In genomic region chr5:154474267-154474956, GRCh38 we compare ENCODE assay signal across 16 cellular contexts. TPM values are rescaled to one million over a fixed set of nuclear protein-coding genes. Genes with fewer than 3 reads are reported as not detected.
DNase-seq lines count a peak whose midpoint lies in the region; ATAC-seq lines count a peak whose summit lies in the region.
"Had no signal": no experiment of that assay in that cellular context is flagged by ENCODE, and none has a peak within 500 bp of the region (broad histone marks: within the 10 kb centered on the region; RNA-seq: fewer than 3 reads in every experiment).

No MANE protein-coding gene starts in this region.

- no peaks in the 10 kb centered on the region for H3K9me3 Mint-ChIP-seq in activated naive CD4-positive, alpha-beta T cell treated with anti-CD3 and anti-CD28 coated beads, Interleukin-2, amount 50 U/mL, for 24 hours
- peaks cover 0 to 1% of the 10 kb centered on the region in 2 donors for H3K9me3 Mint-ChIP-seq in stimulated activated naive B cell treated with anti-CD40 and anti-IgM and Interleukin-4, amounts not matched to agents 10 μg/mL and 1 μg/mL and 100 μg/mL, for 72 hours

- peak overlapping the region; percentile 71 for H3K9ac ChIP-seq in mesendoderm (ENCODE audit: low read length)

- peak overlapping the region; percentile 79 for H3K4me2 ChIP-seq in mesendoderm (ENCODE audit: low read length)

- no peak for DNase-seq in activated naive CD4-positive, alpha-beta T cell treated with Interleukin-2 at 50 U/mL for 16 hours
- peak; percentile 36 to 44 for DNase-seq in activated T-cell treated with anti-CD3 and anti-CD28 coated beads, Interleukin-2, amount 50 U/mL, for 48 hours
- DNase-seq in mesendoderm (peak; percentile 24), hepatic stellate cell (ENCODE audit: low spot score) (no peak), GF-D8 (lab: John Stamatoyannopoulos, UW) (no peak)
- DNase-seq in stimulated activated naive B cell treated with anti-CD40 and anti-IgM and Interleukin-4, amounts not matched to agents 10 μg/mL and 1 μg/mL and 100 μg/mL, for 72 hours: no peak
- DNase-seq: Kasumi-1, NCI-H1694 treated with DMSO at 0.1 percent for 48 hours, SHP77, uterus had no signal

- peaks cover 59% of the 10 kb centered on the region for H3K27me3 Mint-ChIP-seq in activated naive CD4-positive, alpha-beta T cell treated with anti-CD3 and anti-CD28 coated beads, Interleukin-2, amount 50 U/mL, for 24 hours
- H3K27me3 Mint-ChIP-seq in stimulated activated naive B cell treated with anti-CD40 and anti-IgM and Interleukin-4, amounts not matched to agents 10 μg/mL and 1 μg/mL and 100 μg/mL, for 72 hours: peaks cover 70 to 87% of the 10 kb centered on the region in 2 donors

- no peak overlapping the region for H2BK5ac ChIP-seq in mesendoderm (ENCODE audit: low read length)

- H3K27me3 ChIP-seq in mesendoderm (ENCODE audit: insufficient read depth, low read length, poor library complexity): peaks cover 46% of the 10 kb centered on the region

- H2BK15ac ChIP-seq in mesendoderm (replicated peaks; ENCODE audit: low read depth): no peak overlapping the region

- peak overlapping the region; percentile 81 for H2AK5ac ChIP-seq in mesendoderm (ENCODE audit: low read length)

- H3K4me1 ChIP-seq in mesendoderm (ENCODE audit: control insufficient read depth, low read depth, low read length): peaks cover 12% of the 10 kb centered on the region

- peaks cover 3% of the 10 kb centered on the region for H3K79me1 ChIP-seq in mesendoderm (ENCODE audit: low read length)

- H3K4ac ChIP-seq in mesendoderm (ENCODE audit: low read depth, low read length): no peak overlapping the region

- H3K4me3 ChIP-seq in mesendoderm (ENCODE audit: low read length): peak overlapping the region; percentile 22
- H3K4me3 ChIP-seq: breast epithelium, gastroesophageal sphincter, uterus had no signal

- H2BK120ac ChIP-seq in mesendoderm (ENCODE audit: low read depth, low read length): peak overlapping the region; percentile 34

- peaks cover 20% of the 10 kb centered on the region for H3K79me2 ChIP-seq in mesendoderm (ENCODE audit: control insufficient read depth, insufficient read depth, low read length)

- peak overlapping the region; percentile 84 for H3K56ac ChIP-seq in mesendoderm (ENCODE audit: low read length)

- H3K23ac ChIP-seq in mesendoderm (ENCODE audit: low read length): peak overlapping the region; percentile 3

- H4K8ac ChIP-seq in mesendoderm (ENCODE audit: low read depth, low read length): no peak overlapping the region

- peak overlapping the region; percentile 20 for H3K27ac Mint-ChIP-seq in activated naive CD4-positive, alpha-beta T cell treated with anti-CD3 and anti-CD28 coated beads, Interleukin-2, amount 50 U/mL, for 24 hours
- H3K27ac Mint-ChIP-seq in stimulated activated naive B cell treated with anti-CD40 and anti-IgM and Interleukin-4, amounts not matched to agents 10 μg/mL and 1 μg/mL and 100 μg/mL, for 72 hours: peak overlapping the region; percentile 88
- H3K27ac Mint-ChIP-seq: activated T-helper 2 cell treated with anti-CD3 and anti-CD28 coated beads, Interferon-gamma antibody, Interleukin-2, Interleukin-4, amounts not matched to agents 10 μg/mL and 5 μg/mL and 100 μg/mL, durations not matched to agents 14 hours and 24 hours and 36 hours had no signal

- ATAC-seq in stimulated activated naive B cell treated with anti-CD40 and anti-IgM and Interleukin-4, amounts not matched to agents 10 μg/mL and 1 μg/mL and 100 μg/mL, for 72 hours (replicated peaks): no peak
- ATAC-seq in HG02870 (IDR thresholded peaks at IDR 0.05; ENCODE audit: unreplicated experiment): no peak
- ATAC-seq: gastroesophageal sphincter had no signal

- H3K4me1 Mint-ChIP-seq in activated naive CD4-positive, alpha-beta T cell treated with anti-CD3 and anti-CD28 coated beads, Interleukin-2, amount 50 U/mL, for 24 hours: peaks cover 50% of the 10 kb centered on the region
- H3K4me1 Mint-ChIP-seq in stimulated activated naive B cell treated with anti-CD40 and anti-IgM and Interleukin-4, amounts not matched to agents 10 μg/mL and 1 μg/mL and 100 μg/mL, for 72 hours: peaks cover 35 to 57% of the 10 kb centered on the region in 2 donors

- H4K5ac ChIP-seq in mesendoderm (ENCODE audit: low read length): no peak overlapping the region

- peak overlapping the region; percentile 28 for H3K4me3 Mint-ChIP-seq in activated naive CD4-positive, alpha-beta T cell treated with anti-CD3 and anti-CD28 coated beads, Interleukin-2, amount 50 U/mL, for 24 hours
- peak overlapping the region; percentile 54 to 66 for H3K4me3 Mint-ChIP-seq in stimulated activated naive B cell treated with anti-CD40 and anti-IgM and Interleukin-4, amounts not matched to agents 10 μg/mL and 1 μg/mL and 100 μg/mL, for 72 hours

- no peaks in the 10 kb centered on the region for H3K36me3 Mint-ChIP-seq in activated naive CD4-positive, alpha-beta T cell treated with anti-CD3 and anti-CD28 coated beads, Interleukin-2, amount 50 U/mL, for 24 hours
- H3K36me3 Mint-ChIP-seq in stimulated activated naive B cell treated with anti-CD40 and anti-IgM and Interleukin-4, amounts not matched to agents 10 μg/mL and 1 μg/mL and 100 μg/mL, for 72 hours: peaks cover 5 to 7% of the 10 kb centered on the region in 2 donors

- no CpG with 5 or more reads among the region's 14 CpGs for WGBS in mesendoderm (ENCODE audit: extremely low coverage, insufficient coverage, low lambda C conversion rate)

- no peak overlapping the region for H3K27ac ChIP-seq in mesendoderm (ENCODE audit: low read depth, low read length)
- H3K27ac ChIP-seq: breast epithelium, gastroesophageal sphincter, uterus, VCaP had no signal

- H3K36me3 ChIP-seq in mesendoderm (ENCODE audit: control insufficient read depth, insufficient read depth, low read length): no peaks in the 10 kb centered on the region
- H3K36me3 ChIP-seq: breast epithelium, gastroesophageal sphincter, uterus had no signal

- peak overlapping the region; percentile 42 for H3K18ac ChIP-seq in mesendoderm (ENCODE audit: low read length)

RNA-seq across cellular contexts. Expression of gene HAND1, which starts 3.6 kb away (rescaled TPM):
- polyA plus RNA-seq in mesendoderm (2013, experiment 1 of 2): 0.94 TPM
- 0.81 TPM for polyA plus RNA-seq in mesendoderm (2013, experiment 2 of 2)

RNA-seq across cellular contexts. Expression of gene SAP30L, which starts 28.6 kb away (rescaled TPM):
- polyA plus RNA-seq in mesendoderm (2013, experiment 1 of 2): 39.5 TPM
- 35.2 TPM for polyA plus RNA-seq in mesendoderm (2013, experiment 2 of 2)

Comparison
In these comparisons a context has a peak if more than half of its experiments do, and no peak if none do; other contexts are left out.
1. DNase-seq: peak in activated T-cell treated with anti-CD3 and anti-CD28 coated beads, Interleukin-2, amount 50 U/mL, for 48 hours (2 of 2) and mesendoderm (single experiment); none in activated naive CD4-positive, alpha-beta T cell treated with Interleukin-2 at 50 U/mL for 16 hours (single experiment), stimulated activated naive B cell treated with anti-CD40 and anti-IgM and Interleukin-4, amounts not matched to agents 10 μg/mL and 1 μg/mL and 100 μg/mL, for 72 hours (single experiment), hepatic stellate cell (single experiment) and GF-D8 (single experiment).